ENCODE assay signal across 8 cellular contexts in genomic region chr19:3573858-3574637, GRCh38. TPM values are rescaled to one million over a fixed set of nuclear protein-coding genes. Genes with fewer than 3 reads are reported as not detected.
A peak's percentile ranks its signal among the peaks of the same experiment; 100 is the strongest.
DNase-seq lines count a peak whose midpoint lies in the region; ATAC-seq lines count a peak whose summit lies in the region.

No MANE protein-coding gene starts in this region.

- no peaks in the 10 kb centered on the region; the same call in 1 of the 2 replicates for H3K27me3 ChIP-seq in HUES64 (ENCODE audit: insufficient read depth, low read length)
- no peaks in the 10 kb centered on the region for H3K27me3 ChIP-seq in esophagus (ENCODE audit: control insufficient read depth in 1 of 2, insufficient read depth in 2 of 2, low read length in 2 of 2)
- no peaks in the 10 kb centered on the region for H3K27me3 ChIP-seq in mucosa of rectum (ENCODE audit: control insufficient read depth in 2 of 2, insufficient read depth in 2 of 2, low read length in 2 of 2)

- H3K27ac ChIP-seq in HUES64 (ENCODE audit: low read depth, low read length) (no peak overlapping the region; the same call in 1 of the 2 replicates), esophagus (ENCODE audit: low read depth in 2 of 2, low read length in 1 of 2) (peak overlapping the region; percentile 20 to 26), mucosa of rectum (ENCODE audit: low read depth in 2 of 2, low read length in 2 of 2) (peak overlapping the region; percentile 77 to 78)

- H3K4me3 ChIP-seq in HUES64 (ENCODE audit: low read length) (peak overlapping the region; percentile 90), esophagus (ENCODE audit: low read depth in 1 of 2, low read length in 2 of 2) (peak overlapping the region; percentile 59 to 66), mucosa of rectum (ENCODE audit: low read length in 2 of 2) (peak overlapping the region; percentile 76 to 80)

- H3K36me3 ChIP-seq in HUES64 (ENCODE audit: insufficient read depth, low read length) = peaks cover 7% of the 10 kb centered on the region
- H3K36me3 ChIP-seq in esophagus (ENCODE audit: control insufficient read depth in 2 of 2, insufficient read depth in 2 of 2, low read length in 1 of 2) = peaks cover 0 to 4% of the 10 kb centered on the region in 2 donors
- H3K36me3 ChIP-seq in mucosa of rectum (ENCODE audit: control insufficient read depth in 2 of 2, insufficient read depth in 2 of 2, low read length in 2 of 2) = peaks cover 0 to 5% of the 10 kb centered on the region in 2 donors

- H3K9ac ChIP-seq in HUES64 (ENCODE audit: low read depth, low read length) = no peak overlapping the region
- no peak overlapping the region for H3K9ac ChIP-seq in mucosa of rectum (ENCODE audit: low read depth in 1 of 2, low read length in 2 of 2)

- H3K9me3 ChIP-seq in HUES64 (ENCODE audit: insufficient read depth, low read depth, low read length) (no peaks in the 10 kb centered on the region), esophagus (ENCODE audit: control insufficient read depth in 2 of 2, insufficient read depth in 1 of 2, low read depth in 1 of 2, low read length in 1 of 2) (peaks cover 0 to 3% of the 10 kb centered on the region in 2 donors), mucosa of rectum (ENCODE audit: control insufficient read depth in 2 of 2, low read length in 2 of 2) (no peaks in the 10 kb centered on the region)

- no peak for ATAC-seq in GM18502 (IDR thresholded peaks at IDR 0.05; ENCODE audit: poor library complexity, unreplicated experiment)

- 46% methylated on average over 55 of the region's 55 CpGs for WGBS in HUES64
- WGBS in esophagus, 2 donors = 59 to 62% methylated on average over 52 to 55 of the region's 55 CpGs

- H3K4me1 ChIP-seq in HUES64 (ENCODE audit: insufficient read depth, low read length) = peaks cover 6% of the 10 kb centered on the region; the same call in 1 of the 2 replicates
- peaks cover 3 to 19% of the 10 kb centered on the region in 2 donors for H3K4me1 ChIP-seq in esophagus (ENCODE audit: control insufficient read depth in 2 of 2, insufficient read depth in 2 of 2, low read length in 1 of 2)
- H3K4me1 ChIP-seq in mucosa of rectum (ENCODE audit: control insufficient read depth in 2 of 2, insufficient read depth in 2 of 2, low read length in 2 of 2) = peaks cover 22 to 23% of the 10 kb centered on the region in 2 donors

- DNase-seq in COR-L47 (lab: John Stamatoyannopoulos, UW) (peak; percentile 81), OCI-M1 (lab: John Stamatoyannopoulos, UW) (peak; percentile 96)
- peak; percentile 77 for DNase-seq in activated T-cell treated with anti-CD3 and anti-CD28 coated beads, Interleukin-2, amount 50 U/mL, for 1 hour
- peak; percentile 71 for DNase-seq in stimulated activated CD8-positive, alpha-beta memory T cell treated with anti-CD3 and anti-CD28 coated beads, Interleukin-4, amount 100 ng/mL, for 24 hours (ENCODE audit: low read depth)

RNA-seq across cellular contexts. Expression of gene HMG20B, which starts 1.3 kb away (rescaled TPM):
- polyA plus RNA-seq in HUES64 (2013, experiment 1 of 2) = 50.4 TPM
- 58.9 TPM for polyA plus RNA-seq in HUES64 (2013, experiment 2 of 2)
- polyA plus RNA-seq in esophagus = 10 to 100 TPM; 62.1 to 68.4 TPM

RNA-seq across cellular contexts. Expression of gene GIPC3, which starts 11.2 kb away (rescaled TPM):
- polyA plus RNA-seq in HUES64 (2013, experiment 1 of 2) = 0.40 TPM
- 0.63 TPM for polyA plus RNA-seq in HUES64 (2013, experiment 2 of 2)
- under 1 TPM; 0.53 to 0.57 TPM for polyA plus RNA-seq in esophagus

RNA-seq across cellular contexts. Expression of gene MFSD12, which starts 16.7 kb away (rescaled TPM):
- polyA plus RNA-seq in HUES64 (2013, experiment 1 of 2) = 34.1 TPM
- 37.2 TPM for polyA plus RNA-seq in HUES64 (2013, experiment 2 of 2)
- 10 to 100 TPM; 26.8 to 27.5 TPM for polyA plus RNA-seq in esophagus

RNA-seq across cellular contexts. Expression of gene TBXA2R, which starts 32.6 kb away (rescaled TPM):
- 0.70 TPM for polyA plus RNA-seq in HUES64 (2013, experiment 1 of 2)
- polyA plus RNA-seq in HUES64 (2013, experiment 2 of 2) = 0.38 TPM
- under 1 TPM; 0.59 to 0.64 TPM for polyA plus RNA-seq in esophagus

RNA-seq across cellular contexts. Expression of gene TEKTIP1, which starts 35.1 kb away (rescaled TPM):
- polyA plus RNA-seq in HUES64 (2013, experiment 1 of 2) = 0.45 TPM
- polyA plus RNA-seq in HUES64 (2013, experiment 2 of 2) = not detected
- under 1 TPM; 0.08 to 0.41 TPM for polyA plus RNA-seq in esophagus
